In the genomic region with DNA sequence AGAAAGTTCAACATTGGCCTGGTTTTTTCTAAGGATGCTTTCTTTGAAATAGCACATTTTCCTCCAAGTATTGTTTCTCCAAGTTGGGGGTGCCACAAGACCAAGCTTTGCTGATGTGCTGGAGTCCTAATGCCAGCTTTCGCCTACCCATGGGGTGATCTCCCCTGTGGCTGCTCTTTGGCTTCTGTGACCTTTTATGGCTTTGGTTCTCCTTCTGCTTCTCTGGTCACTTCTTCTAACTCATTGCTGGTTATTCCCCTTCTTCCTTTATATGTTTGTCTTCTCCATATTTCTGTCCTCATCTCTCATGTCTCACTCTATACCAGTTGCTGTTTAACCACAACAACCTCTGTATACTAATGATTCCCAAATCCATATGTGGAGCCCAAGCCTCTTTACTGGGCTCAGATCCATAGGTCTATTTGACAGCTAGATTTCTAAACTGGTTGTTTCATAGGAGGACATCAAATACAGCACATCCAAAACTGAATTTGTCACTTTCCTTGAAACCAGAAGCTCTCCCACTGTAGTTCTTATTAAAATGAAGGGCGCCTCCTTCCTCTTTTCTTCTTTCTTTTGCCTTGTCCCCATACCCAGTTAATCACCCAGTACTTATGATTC, we compare ENCODE assay signal across 9 cellular contexts. TPM values are rescaled to one million over a fixed set of nuclear protein-coding genes. Genes with fewer than 3 reads are reported as not detected.
"Had no signal": no experiment of that assay in that cellular context is flagged by ENCODE, and none has a peak within 500 bp of the region (broad histone marks: within the 10 kb centered on the region; RNA-seq: fewer than 3 reads in every experiment).

No MANE protein-coding gene starts in this region.

- DNase-seq: H7, HFFc6 had no signal

- H3K9me3 ChIP-seq: HAP-1 had no signal

- H3K9me3 Mint-ChIP-seq: GM23338 had no signal

- H3K4me1 Mint-ChIP-seq: GM23338, IgD-negative memory B cell had no signal

- H2AFZ ChIP-seq: GM23338 had no signal

- H3K27ac Mint-ChIP-seq: GM23338, HFFc6, IgD-negative memory B cell had no signal

- FAIRE-seq: H1, HTR-8/SVneo had no signal

- H3K36me3 Mint-ChIP-seq: IgD-negative memory B cell had no signal

- ATAC-seq: GM23338, HCT116 had no signal

- H3K36me3 ChIP-seq: HAP-1 had no signal

- H3K4me3 Mint-ChIP-seq: GM23338, HFFc6, IgD-negative memory B cell had no signal

- H3K4me2 ChIP-seq: GM23338 had no signal

- H3K4me3 ChIP-seq: GM23338, HAP-1 had no signal

- H3K4me1 ChIP-seq: HAP-1 had no signal

RNA-seq across cellular contexts. Expression of a gene that starts 23.1 kb away (rescaled TPM):
- total RNA-seq: HFFc6, HT-29 had no signal
- polyA plus RNA-seq: IgD-negative memory B cell had no signal
